ENCODE assay signal across 11 cellular contexts in genomic region chr3:172218350-172219323, GRCh38.
DNase-seq lines count a peak whose midpoint lies in the region; ATAC-seq and TF ChIP-seq lines count a peak whose summit lies in the region.
"Had no signal": no experiment of that assay in that cellular context is flagged by ENCODE, and none has a peak within 500 bp of the region (broad histone marks: within the 10 kb centered on the region; RNA-seq: fewer than 3 reads in every experiment).

No MANE protein-coding gene starts in this region.

- H2AK5ac ChIP-seq in mesenchymal stem cell (ENCODE audit: low read length, severe bottlenecking), result no peak overlapping the region

- no peak for TF ChIP-seq CTCF in GM10248 (IDR thresholded peaks at IDR 0.05; ENCODE audit: control extremely low read depth, extremely low read depth, low read depth, missing control alignments)

- H3K18ac ChIP-seq in mesenchymal stem cell (ENCODE audit: low read depth in 1 of 2, low read length in 2 of 2), result peak overlapping the region in 1 of 2 experiments; percentile 26

- 22% methylated on average over 2 of the region's 5 CpGs for WGBS in mesenchymal stem cell

- no peak overlapping the region for H4K8ac ChIP-seq in mesenchymal stem cell (ENCODE audit: low read length)

- no peaks in the 10 kb centered on the region for H3K27me3 ChIP-seq in adipocyte (replicated peaks; ENCODE audit: control insufficient read depth, insufficient read depth, low read length)
- H3K27me3 ChIP-seq in mesenchymal stem cell (ENCODE audit: control insufficient read depth in 1 of 2, insufficient read depth in 1 of 2, low read length in 2 of 2), result no peaks in the 10 kb centered on the region
- H3K27me3 ChIP-seq: SJCRH30, tibial artery had no signal

- H3K4me3 ChIP-seq in adipocyte (ENCODE audit: low read length), result peak overlapping the region; percentile 23
- H3K4me3 ChIP-seq in mesenchymal stem cell (ENCODE audit: insufficient read depth in 1 of 2, low read depth in 1 of 2, low read length in 2 of 2), result no peak overlapping the region
- H3K4me3 ChIP-seq: SJCRH30, tibial artery had no signal

- H3K14ac ChIP-seq in mesenchymal stem cell (ENCODE audit: low read length in 2 of 2), result no peak overlapping the region

- ATAC-seq in GM21576 (IDR thresholded peaks at IDR 0.05; ENCODE audit: unreplicated experiment), result peak; percentile 47

- no peak overlapping the region for H2BK15ac ChIP-seq in mesenchymal stem cell (ENCODE audit: low read depth, poor library complexity, severe bottlenecking)

- peak; percentile 5 for DNase-seq in DMS53 treated with DMSO at 0.1 percent for 48 hours (lab: John Stamatoyannopoulos, UW; ENCODE audit: unreplicated experiment)
- DNase-seq in adipocyte (ENCODE audit: low read depth), result peak; percentile 53
- DNase-seq in mesenchymal stem cell, result peak; percentile 68
- DNase-seq in NCI-H2107 (lab: John Stamatoyannopoulos, UW), result no peak
- no peak for DNase-seq in NCI-H146 (lab: John Stamatoyannopoulos, UW)
- no peak for DNase-seq in GM10248 (ENCODE audit: extremely low spot score)
- DNase-seq in NCI-H2171 (lab: John Stamatoyannopoulos, UW), result no peak
- DNase-seq: C1 segment of cervical spinal cord, tibial artery had no signal

- no peak overlapping the region for H2AFZ ChIP-seq in mesenchymal stem cell (ENCODE audit: low read depth, low read length)

- no peak overlapping the region for H4K91ac ChIP-seq in mesenchymal stem cell (ENCODE audit: low read length)

- CTCF ChIA-PET in GM10248 (lab: Yijun Ruan, JAX), result interaction anchor here (1.0 to 2.4 kb wide), 3 partner anchors 9 to 18 kb away, joined by 3 to 11 read pairs (median 3); no protein-coding TSS in a partner anchor

- POLR2A ChIA-PET in GM10248 (lab: Yijun Ruan, JAX), result no interaction called here

- H3K27ac ChIP-seq in mesenchymal stem cell (ENCODE audit: low read length, poor library complexity, severe bottlenecking), result no peak overlapping the region
- H3K27ac ChIP-seq: SJCRH30, tibial artery had no signal

- H3K9me3 ChIP-seq in adipocyte (ENCODE audit: control insufficient read depth, low read length) (no peaks in the 10 kb centered on the region), mesenchymal stem cell (ENCODE audit: control insufficient read depth, low read length) (no peaks in the 10 kb centered on the region)
- H3K9me3 ChIP-seq: SJCRH30, tibial artery had no signal

- H3K4me1 ChIP-seq in adipocyte (ENCODE audit: control insufficient read depth, insufficient read depth, low read length) (peaks cover 61% of the 10 kb centered on the region), mesenchymal stem cell (ENCODE audit: control insufficient read depth, insufficient read depth, low read depth, low read length) (peaks cover 8% of the 10 kb centered on the region)

- H2BK5ac ChIP-seq in mesenchymal stem cell (ENCODE audit: low read depth, low read length, poor library complexity, severe bottlenecking), result no peak overlapping the region

- H3K36me3 ChIP-seq in adipocyte (ENCODE audit: control insufficient read depth, insufficient read depth, low read length, severe bottlenecking), result no peaks in the 10 kb centered on the region
- peaks cover 0 to 6% of the 10 kb centered on the region in 2 experiments for H3K36me3 ChIP-seq in mesenchymal stem cell (ENCODE audit: control insufficient read depth in 1 of 2, insufficient read depth in 2 of 2, low read depth in 1 of 2, low read length in 2 of 2)
- H3K36me3 ChIP-seq: SJCRH30, tibial artery had no signal

- H2BK12ac ChIP-seq in mesenchymal stem cell (ENCODE audit: low read length in 2 of 2), result peak overlapping the region in 1 of 2 experiments; percentile 24

- H3K4ac ChIP-seq in mesenchymal stem cell (ENCODE audit: low read depth in 1 of 2, low read length in 2 of 2), result no peak overlapping the region

- no peak overlapping the region for H2BK120ac ChIP-seq in mesenchymal stem cell (ENCODE audit: low read depth, low read length)

- H3K9ac ChIP-seq in adipocyte (ENCODE audit: low read length) (no peak overlapping the region), mesenchymal stem cell (ENCODE audit: low read length) (no peak overlapping the region)

- no peak overlapping the region for H3K4me2 ChIP-seq in mesenchymal stem cell (ENCODE audit: low read length, poor library complexity, severe bottlenecking)

- H3K23ac ChIP-seq in mesenchymal stem cell (ENCODE audit: low read length in 2 of 2), result no peak overlapping the region

- no peaks in the 10 kb centered on the region for H3K79me1 ChIP-seq in mesenchymal stem cell (replicated peaks; ENCODE audit: low read length, poor library complexity, severe bottlenecking)

Comparison
In these comparisons a context has a peak if more than half of its experiments do, and no peak if none do; other contexts are left out.
1. DNase-seq: peak in DMS53 treated with DMSO at 0.1 percent for 48 hours (single experiment), adipocyte (single experiment) and mesenchymal stem cell (single experiment); none in NCI-H2107 (single experiment), NCI-H146 (single experiment), GM10248 (single experiment) and NCI-H2171 (single experiment).